In genomic region chr11:28697920-28698827, GRCh38 we compare ENCODE assay signal across 8 cellular contexts.
DNase-seq lines count a peak whose midpoint lies in the region; ATAC-seq lines count a peak whose summit lies in the region.

No MANE protein-coding gene starts in this region.

- ATAC-seq in GM21576 (IDR thresholded peaks at IDR 0.05; ENCODE audit: unreplicated experiment) = peak; percentile 65

- DNase-seq in activated CD4-positive, CD25-positive, alpha-beta regulatory T cell treated with anti-CD3 and anti-CD28 coated beads, Interleukin-2, amount 50 U/mL, for 72 hours = peak; percentile 30
- DNase-seq in activated CD4-positive, CD25-positive, alpha-beta regulatory T cell (lab: John Stamatoyannopoulos, UW) = no peak
- DNase-seq in NCI-H1092 treated with DMSO at 0.1 percent for 48 hours (lab: John Stamatoyannopoulos, UW) (peak; percentile 2), amniotic epithelial cell (ENCODE audit: low read depth) (peak; percentile 65), hippocampal formation (lab: John Stamatoyannopoulos, UW) (peak; percentile 7 to 22), DMS153 (lab: John Stamatoyannopoulos, UW) (no peak)
- peak; percentile 14 for DNase-seq in stimulated activated CD4-positive, alpha-beta T cell treated with anti-CD3 and anti-CD28 coated beads, Interleukin-1b, Interleukin-23, amount 100 ng/mL, for 48 hours

Comparison
In these comparisons a context has a peak if more than half of its experiments do, and no peak if none do; other contexts are left out.
1. DNase-seq: peak in activated CD4-positive, CD25-positive, alpha-beta regulatory T cell treated with anti-CD3 and anti-CD28 coated beads, Interleukin-2, amount 50 U/mL, for 72 hours (single experiment), NCI-H1092 treated with DMSO at 0.1 percent for 48 hours (single experiment), amniotic epithelial cell (single experiment), hippocampal formation (2 of 2) and stimulated activated CD4-positive, alpha-beta T cell treated with anti-CD3 and anti-CD28 coated beads, Interleukin-1b, Interleukin-23, amount 100 ng/mL, for 48 hours (single experiment); none in activated CD4-positive, CD25-positive, alpha-beta regulatory T cell (0 of 4) and DMS153 (single experiment).